In genomic region chr19:35911790-35912189, GRCh38 we compare ENCODE assay signal across 15 cellular contexts. TPM values are rescaled to one million over a fixed set of nuclear protein-coding genes. Genes with fewer than 3 reads are reported as not detected.
A peak's percentile ranks its signal among the peaks of the same experiment; 100 is the strongest.
DNase-seq lines count a peak whose midpoint lies in the region; ATAC-seq, FAIRE-seq and TF ChIP-seq lines count a peak whose summit lies in the region.
"Had no signal": no experiment of that assay in that cellular context is flagged by ENCODE, and none has a peak within 500 bp of the region (broad histone marks: within the 10 kb centered on the region; RNA-seq: fewer than 3 reads in every experiment).

No MANE protein-coding gene starts in this region.

- H3K36me3 ChIP-seq in Panc1 (ENCODE audit: control insufficient read depth, insufficient read depth, low read length) = no peaks in the 10 kb centered on the region
- H3K36me3 ChIP-seq in esophagus muscularis mucosa = no peaks in the 10 kb centered on the region
- H3K36me3 ChIP-seq in hepatocyte (replicated peaks; ENCODE audit: insufficient read depth, low read depth) = no peaks in the 10 kb centered on the region

- H3K4me2 ChIP-seq in A549 (no peak overlapping the region), hepatocyte (no peak overlapping the region)

- no peaks in the 10 kb centered on the region for H3K9me3 ChIP-seq in A549
- no peaks in the 10 kb centered on the region for H3K9me3 ChIP-seq in Panc1 (ENCODE audit: control insufficient read depth, insufficient read depth, low read depth, low read length)
- no peaks in the 10 kb centered on the region for H3K9me3 ChIP-seq in esophagus muscularis mucosa
- H3K9me3 ChIP-seq in hepatocyte (ENCODE audit: low read depth) = no peaks in the 10 kb centered on the region

- no peak for TF ChIP-seq POLR2A in A549 (IDR thresholded peaks at IDR 0.05; ENCODE audit: low read length)
- no peak for TF ChIP-seq POLR2A in esophagus muscularis mucosa (IDR thresholded peaks at IDR 0.05; ENCODE audit: low read depth)
- TF ChIP-seq POLR2A in GM18505 (IDR thresholded peaks at IDR 0.05; ENCODE audit: borderline replicate concordance, extremely low read depth, insufficient read depth, insufficient read length) = no peak

- H3K27ac ChIP-seq in A549 (no peak overlapping the region), Panc1 (ENCODE audit: low read length) (no peak overlapping the region), esophagus muscularis mucosa (replicated peaks in 1 of 4) (no peak overlapping the region), hepatocyte (no peak overlapping the region)

- H3K4me1 ChIP-seq in A549 (peaks cover 3% of the 10 kb centered on the region; the same call in 2 of the 3 replicates), Panc1 (ENCODE audit: control insufficient read depth, insufficient read depth, low read length) (no peaks in the 10 kb centered on the region), esophagus muscularis mucosa (peaks cover 0 to 14% (median 10%) of the 10 kb centered on the region in 4 donors), hepatocyte (ENCODE audit: insufficient read depth) (no peaks in the 10 kb centered on the region)

- BruUV-seq in Panc1 (replicated peaks; lab: Mats Ljungman, UMichigan) = no TSS peak

- no peak for TF ChIP-seq CTCF in A549 (IDR thresholded peaks at IDR 0.05)
- no peak for TF ChIP-seq CTCF in Panc1 (IDR thresholded peaks at IDR 0.05)
- no peak for TF ChIP-seq CTCF in esophagus muscularis mucosa (IDR thresholded peaks at IDR 0.05)
- TF ChIP-seq CTCF in hepatocyte (IDR thresholded peaks at IDR 0.05; ENCODE audit: poor library complexity) = no peak

- H2AFZ ChIP-seq in hepatocyte = no peak overlapping the region

- DNase-seq in A549 (ENCODE audit: low read depth in 1 of 2, low spot score in 1 of 2) = peak in 1 of 2 experiments; percentile 59
- peak; percentile 62 for DNase-seq in Daoy (ENCODE audit: low read depth)
- DNase-seq in Panc1 (ENCODE audit: low read depth, low spot score) = no peak
- DNase-seq in glomerular visceral epithelial cell (ENCODE audit: extremely low spot score) = peak; percentile 74
- no peak for DNase-seq in esophagus muscularis mucosa (ENCODE audit: extremely low spot score)
- DNase-seq in hepatocyte (ENCODE audit: low spot score) = no peak
- DNase-seq: activated naive CD4-positive, alpha-beta T cell; CD4-positive, alpha-beta T cell; foreskin fibroblast; NCI-H2081; SHP77; stimulated activated CD4-positive, alpha-beta T cell treated with anti-CD3 and anti-CD28 coated beads, Interleukin-4, amount 100 ng/mL, for 1 hour had no signal

- H3K79me2 ChIP-seq in hepatocyte = no peaks in the 10 kb centered on the region

- FAIRE-seq in A549 (lab: Jason Lieb, UNC) = no peak
- FAIRE-seq: colon had no signal

- H3K4me3 ChIP-seq in A549 (no peak overlapping the region), Panc1 (ENCODE audit: low read depth in 2 of 2, low read length in 2 of 2) (no peak overlapping the region), esophagus muscularis mucosa (no peak overlapping the region), hepatocyte (no peak overlapping the region)

- POLR2A ChIA-PET in A549 (lab: Yijun Ruan, JAX) = interaction anchor here (1.7 kb wide), 1 partner anchor 19 kb away, joined by 5 read pairs; no protein-coding TSS in a partner anchor
- POLR2A ChIA-PET in Panc1 (lab: Charles Lee) = no interaction called here

- TF ChIP-seq EP300 in A549 (IDR thresholded peaks at IDR 0.05) (no peak), esophagus muscularis mucosa (IDR thresholded peaks at IDR 0.05) (no peak)

- CTCF ChIA-PET in A549 (lab: Yijun Ruan, JAX) (interaction anchor here (0.6 to 5.0 kb wide), 8 partner anchors 15 to 40 kb away, joined by 3 to 32 read pairs (median 4); no protein-coding TSS in a partner anchor), Panc1 (lab: Charles Lee) (interaction anchor here (1.4 kb wide), 1 partner anchor 19 kb away, joined by 5 read pairs; no protein-coding TSS in a partner anchor)

- H3K27me3 ChIP-seq in Panc1 (ENCODE audit: control insufficient read depth, insufficient read depth, low read length) (no peaks in the 10 kb centered on the region), esophagus muscularis mucosa (no peaks in the 10 kb centered on the region), hepatocyte (no peaks in the 10 kb centered on the region)

- no peak for TF ChIP-seq RAD21 in A549 (conservative IDR thresholded peaks at IDR 0.05 in 1 of 2, IDR thresholded peaks at IDR 0.05 in 1 of 2)

- peak; percentile 43 to 44; a peak in 5 of 6 replicates for ATAC-seq in A549
- peak; percentile 44 for ATAC-seq in Panc1
- no peak for ATAC-seq in GM18505 (IDR thresholded peaks at IDR 0.05; ENCODE audit: unreplicated experiment)
- ATAC-seq in HG03460 (IDR thresholded peaks at IDR 0.05; ENCODE audit: unreplicated experiment) = no peak

- intact Hi-C loops in Panc1 (cut with micrococcal nuclease; ENCODE audit: unreplicated experiment) = no loop called here
- intact Hi-C loops in esophagus muscularis mucosa (cut with DNase I) = no loop called here

- 54% methylated on average over 5 of the region's 5 CpGs for WGBS in A549 (ENCODE audit: missing lambda C conversion rate)
- 54% methylated on average over 5 of the region's 5 CpGs for WGBS in esophagus muscularis mucosa
- 84% methylated on average over 5 of the region's 5 CpGs for WGBS in hepatocyte (ENCODE audit: low lambda C conversion rate, missing lambda C conversion rate)

- in situ Hi-C loops in Panc1 (cut with HindIII; ENCODE audit: low pct_unique_long_range_greater_than_20kb, low sequenced_read_pairs) = loop anchor here (10.0 kb wide), 1 partner anchor 57 kb away; the partner anchor contains the start of genes KIRREL2 and NPHS1

- no peaks in the 10 kb centered on the region for H4K20me1 ChIP-seq in hepatocyte (ENCODE audit: insufficient read depth, poor library complexity, severe bottlenecking)

- no peaks in the 10 kb centered on the region for H3K9me2 ChIP-seq in hepatocyte (replicated peaks; ENCODE audit: insufficient read depth)

RNA-seq across cellular contexts. Expression of gene TYROBP, which starts 3.7 kb away (rescaled TPM):
- not detected in 2 replicates for polyA plus RNA-seq in A549 (2011; rRNA removed)
- 0.14 and 0.34 TPM in 2 replicates for polyA plus RNA-seq in A549 (2012; cell fraction: cytosol; rRNA removed)
- polyA plus RNA-seq in A549 (2012; cell fraction: nucleus; rRNA removed) = 0.29 TPM in 1 of 2 replicates, not detected in the other
- 0.21 TPM in 1 of 3 replicates, not detected in the others for polyA plus RNA-seq in A549 (2017; fragmentation: RNase III; extraction: RNeasy Plus Mini Kit Qiagen cat#74134 plus additional on column Dnase treatment)
- polyA minus RNA-seq in A549 (2011; rRNA and poly(A)+ RNA removed) = 2.1 TPM in 1 of 2 replicates, not detected in the other
- not detected in 2 replicates for total RNA-seq in Daoy (2014; rRNA removed; shearing (Covaris generic))
- total RNA-seq in Panc1 (2021; ENCODE audit: unreplicated experiment) = not detected
- not detected for polyA plus RNA-seq in Panc1 (2012; ENCODE audit: insufficient read length)
- 100 to 1,000 TPM in 1 of 4 donors, 10 to 100 TPM in 3; 47.1 to 145 (median 50.7) TPM for total RNA-seq in esophagus muscularis mucosa
- 2.8 and 5.9 TPM in 2 replicates for total RNA-seq in hepatocyte
- polyA plus RNA-seq in hepatocyte = 2.9 and 4.9 TPM in 2 replicates

RNA-seq across cellular contexts. Expression of gene HCST, which starts 9.5 kb away (rescaled TPM):
- 0.19 TPM in 1 of 2 replicates, not detected in the other for polyA plus RNA-seq in A549 (2011; rRNA removed)
- 0.30 and 0.38 TPM in 2 replicates for polyA plus RNA-seq in A549 (2012; cell fraction: cytosol; rRNA removed)
- polyA plus RNA-seq in A549 (2012; cell fraction: nucleus; rRNA removed) = 0.45 and 0.58 TPM in 2 replicates
- polyA plus RNA-seq in A549 (2017; fragmentation: RNase III; extraction: RNeasy Plus Mini Kit Qiagen cat#74134 plus additional on column Dnase treatment) = 0.49 to 0.69 TPM in 2 of 3 replicates, not detected in the other
- polyA minus RNA-seq in A549 (2011; rRNA and poly(A)+ RNA removed) = 2.2 TPM in 1 of 2 replicates, not detected in the other
- total RNA-seq in Daoy (2014; rRNA removed; shearing (Covaris generic)) = not detected in 2 replicates
- 2.9 TPM for total RNA-seq in Panc1 (2021; ENCODE audit: unreplicated experiment)
- 4.7 TPM for polyA plus RNA-seq in Panc1 (2012; ENCODE audit: insufficient read length)
- total RNA-seq in esophagus muscularis mucosa = 10 to 100 TPM in 1 of 4 donors, 1 to 10 TPM in 1, not detected in 2; 3.7 to 14.6 TPM
- total RNA-seq in hepatocyte = 0.97 and 1.4 TPM in 2 replicates
- polyA plus RNA-seq in hepatocyte = 3.9 and 4.8 TPM in 2 replicates

RNA-seq across cellular contexts. Expression of gene NFKBID, which starts 11.4 kb away (rescaled TPM):
- polyA plus RNA-seq in A549 (2011; rRNA removed) (4.0 and 4.1 TPM in 2 replicates), A549 (2017; fragmentation: RNase III; extraction: RNeasy Plus Mini Kit Qiagen cat#74134 plus additional on column Dnase treatment) (8.5 to 14.8 TPM (median 9.6 TPM) in 3 replicates), hepatocyte (7.3 and 10.8 TPM in 2 replicates)
- polyA plus RNA-seq in A549 (2012; cell fraction: cytosol; rRNA removed) = 9.6 and 11.4 TPM in 2 replicates
- 59.9 and 65.7 TPM in 2 replicates for polyA plus RNA-seq in A549 (2012; cell fraction: nucleus; rRNA removed)
- polyA minus RNA-seq in A549 (2011; rRNA and poly(A)+ RNA removed) = 8.8 and 9.4 TPM in 2 replicates
- 8.5 and 33.9 TPM in 2 replicates for total RNA-seq in Daoy (2014; rRNA removed; shearing (Covaris generic))
- total RNA-seq in Panc1 (2021; ENCODE audit: unreplicated experiment) (20.5 TPM), esophagus muscularis mucosa (1 to 10 TPM; 2.5 to 6.2 (median 5.3) TPM), hepatocyte (2.7 and 3.9 TPM in 2 replicates)
- polyA plus RNA-seq in Panc1 (2012; ENCODE audit: insufficient read length) = 13.0 TPM

RNA-seq across cellular contexts. Expression of gene LRFN3, which starts 24.4 kb away (rescaled TPM):
- polyA plus RNA-seq in A549 (2011; rRNA removed) (2.4 and 3.1 TPM in 2 replicates), A549 (2017; fragmentation: RNase III; extraction: RNeasy Plus Mini Kit Qiagen cat#74134 plus additional on column Dnase treatment) (12.8 to 17.1 TPM (median 16.6 TPM) in 3 replicates), hepatocyte (15.6 and 19.2 TPM in 2 replicates)
- polyA plus RNA-seq in A549 (2012; cell fraction: cytosol; rRNA removed) = 9.8 and 16.4 TPM in 2 replicates
- 13.2 and 22.2 TPM in 2 replicates for polyA plus RNA-seq in A549 (2012; cell fraction: nucleus; rRNA removed)
- polyA minus RNA-seq in A549 (2011; rRNA and poly(A)+ RNA removed) = 2.1 and 2.9 TPM in 2 replicates
- total RNA-seq in Daoy (2014; rRNA removed; shearing (Covaris generic)) = 1.2 and 1.4 TPM in 2 replicates
- total RNA-seq in Panc1 (2021; ENCODE audit: unreplicated experiment) (16.7 TPM), esophagus muscularis mucosa (10 to 100 TPM in 3 of 4 donors, 1 to 10 TPM in 1; 7.5 to 22.6 (median 15.3) TPM), hepatocyte (4.7 and 5.3 TPM in 2 replicates)
- polyA plus RNA-seq in Panc1 (2012; ENCODE audit: insufficient read length) = 27.2 TPM

RNA-seq across cellular contexts. Expression of gene APLP1, which starts 43.4 kb away (rescaled TPM):
- polyA plus RNA-seq in A549 (2011; rRNA removed) = 55.3 and 60.4 TPM in 2 replicates
- 63.3 and 100 TPM in 2 replicates for polyA plus RNA-seq in A549 (2012; cell fraction: cytosol; rRNA removed)
- 124 and 186 TPM in 2 replicates for polyA plus RNA-seq in A549 (2012; cell fraction: nucleus; rRNA removed)
- 52.1 to 54.8 TPM (median 54.7 TPM) in 3 replicates for polyA plus RNA-seq in A549 (2017; fragmentation: RNase III; extraction: RNeasy Plus Mini Kit Qiagen cat#74134 plus additional on column Dnase treatment)
- polyA minus RNA-seq in A549 (2011; rRNA and poly(A)+ RNA removed) = 21.6 and 32.7 TPM in 2 replicates
- 2.5 and 6.5 TPM in 2 replicates for total RNA-seq in Daoy (2014; rRNA removed; shearing (Covaris generic))
- total RNA-seq in Panc1 (2021; ENCODE audit: unreplicated experiment) = 74.6 TPM
- 122 TPM for polyA plus RNA-seq in Panc1 (2012; ENCODE audit: insufficient read length)
- 10 to 100 TPM in 2 of 4 donors, 1 to 10 TPM in 2; 4.6 to 14.6 (median 8.8) TPM for total RNA-seq in esophagus muscularis mucosa
- total RNA-seq in hepatocyte = 19.8 and 29.0 TPM in 2 replicates
- polyA plus RNA-seq in hepatocyte = 115 and 147 TPM in 2 replicates
- total RNA-seq: CD4-positive, alpha-beta T cell had no signal

Comparison
In these comparisons a context has a peak if more than half of its experiments do, and no peak if none do; other contexts are left out.
1. ATAC-seq: peak in A549 (2 of 2) and Panc1 (single experiment); none in GM18505 (single experiment) and HG03460 (single experiment).
2. DNase-seq: peak in Daoy (single experiment) and glomerular visceral epithelial cell (single experiment); none in Panc1 (single experiment), esophagus muscularis mucosa (single experiment) and hepatocyte (single experiment).